36 cellular contexts compared by ENCODE assay signal in genomic region chr6:6964675-6965074, GRCh38.
"Had no signal": no experiment of that assay in that cellular context is flagged by ENCODE, and none has a peak within 500 bp of the region (broad histone marks: within the 10 kb centered on the region; RNA-seq: fewer than 3 reads in every experiment).

No MANE protein-coding gene starts in this region.

- H3K4me3 ChIP-seq: Peyer's patch had no signal

- H3K36me3 ChIP-seq: brain microvascular endothelial cell, Peyer's patch, WERI-Rb-1 had no signal

- H3K27ac ChIP-seq: brain microvascular endothelial cell, Peyer's patch, RWPE1, WERI-Rb-1 had no signal

- ATAC-seq: activated CD8-positive, alpha-beta T cell treated with anti-CD3 and anti-CD28 coated beads for 36 hours; activated T-cell treated with anti-CD3 and anti-CD28 coated beads, Interleukin-2, amount 50 U/mL, for 72 hours; activated T-helper 17 cell treated with anti-CD3 and anti-CD28 coated beads, Interleukin-2, amount 50 U/mL, for 72 hours; Right ventricle myocardium inferior; SK-N-SH treated with all-trans-retinoic acid at 6 μM for 48 hours had no signal

- H3K27me3 ChIP-seq: brain microvascular endothelial cell, Peyer's patch had no signal

- H3K9me3 ChIP-seq: Peyer's patch had no signal

- DNase-seq: activated CD4-positive, alpha-beta T cell treated with anti-CD3 and anti-CD28 coated beads, Interleukin-2, amount 10 ng/mL, durations not matched to agents 24 days and 14 days; activated CD4-positive, alpha-beta T cell treated with anti-CD3 and anti-CD28 coated beads, Interleukin-2, amount 50 U/mL, for 4 hours; activated CD4-positive, CD25-positive, alpha-beta regulatory T cell; activated CD8-positive, alpha-beta T cell treated with anti-CD3 and anti-CD28 coated beads for 36 hours; activated effector memory CD4-positive, alpha-beta T cell treated with anti-CD3 and anti-CD28 coated beads, Interleukin-2, amount 50 U/mL, for 16 hours; activated naive CD4-positive, alpha-beta T cell; activated naive CD4-positive, alpha-beta T cell treated with anti-CD3 and anti-CD28 coated beads, Interleukin-2, amount 50 U/mL, for 16 hours; activated naive CD8-positive, alpha-beta T cell treated with anti-CD3 and anti-CD28 coated beads for 36 hours; activated T-cell treated with anti-CD3 and anti-CD28 coated beads, Interleukin-2, amount 50 U/mL, for 1 hour; activated T-cell treated with anti-CD3 and anti-CD28 coated beads, Interleukin-2, amount 50 U/mL, for 72 hours; amniotic stem cell; aorta; brain microvascular endothelial cell; central memory CD4-positive, alpha-beta T cell; Kasumi-1; KG1; MM.1S; NCI-H1092; NCI-H1436 treated with DMSO at 0.1 percent for 48 hours; NCI-H1694 treated with DMSO at 0.1 percent for 48 hours; NCI-H2029; NCI-H2107; NCI-H2171; NCI-H226; NCI-H446 treated with DMSO at 0.1 percent for 48 hours; NCI-H524 treated with DMSO at 0.1 percent for 48 hours; Peyer's patch; SIG-M5; SW 1271; T-helper 1 cell; T1000; WERI-Rb-1 had no signal
